Comparison of ENCODE assay signal across 12 cellular contexts in genomic region chr5:113807384-113808053, GRCh38.
DNase-seq lines count a peak whose midpoint lies in the region; ATAC-seq, FAIRE-seq and TF ChIP-seq lines count a peak whose summit lies in the region.
"Had no signal": no experiment of that assay in that cellular context is flagged by ENCODE, and none has a peak within 500 bp of the region (broad histone marks: within the 10 kb centered on the region; RNA-seq: fewer than 3 reads in every experiment).

No MANE protein-coding gene starts in this region.

- no peaks in the 10 kb centered on the region for H3K4me1 ChIP-seq in kidney (ENCODE audit: control insufficient read depth in 1 of 2, insufficient read depth in 1 of 2, low read depth in 1 of 2, low read length in 2 of 2)
- H3K4me1 ChIP-seq: gastrocnemius medialis had no signal

- H3K4me3 ChIP-seq in foreskin fibroblast (ENCODE audit: low read depth in 1 of 2, low read length in 2 of 2) (peak overlapping the region in 1 of 2 donors; percentile 28), kidney (ENCODE audit: low read length in 2 of 2) (no peak overlapping the region)
- H3K4me3 ChIP-seq: gastrocnemius medialis had no signal

- intact Hi-C loops in posterior cingulate gyrus (cut with DNase I) (no loop called here), kidney (cut with DNase I) (no loop called here)

- DNase-seq in EH (ENCODE audit: low read depth) (peak; percentile 84), foreskin fibroblast (peak; percentile 30 to 75), posterior cingulate gyrus (peak in 9 of 10 donors; percentile 17 to 86 (median 45)), activated gamma-delta T cell treated with Interleukin-2 at 50 U/mL for 16 hours (no peak), GOT3 (lab: John Stamatoyannopoulos, UW) (no peak), kidney (no peak)
- DNase-seq: activated B cell treated with CpG ODN at 0.5 μM for 24 hours; CD4-positive, CD25-positive, alpha-beta regulatory T cell had no signal

- peak; percentile 69 for ATAC-seq in SK-N-SH treated with all-trans-retinoic acid at 6 μM for 48 hours
- no peak for ATAC-seq in GM19324 (IDR thresholded peaks at IDR 0.05; ENCODE audit: low FRiP score, unreplicated experiment)

- no peak overlapping the region for H3K9ac ChIP-seq in kidney (ENCODE audit: low read length in 2 of 2)

- H3K36me3 ChIP-seq in kidney (ENCODE audit: control insufficient read depth in 1 of 2, insufficient read depth in 2 of 2, low read length in 2 of 2), result no peaks in the 10 kb centered on the region
- H3K36me3 ChIP-seq: gastrocnemius medialis had no signal

- no peak for FAIRE-seq in kidney (lab: Jason Lieb, UNC)
- FAIRE-seq: H54 had no signal

- no peaks in the 10 kb centered on the region for H3K9me3 ChIP-seq in kidney (ENCODE audit: control insufficient read depth in 1 of 2, low read length in 2 of 2)
- H3K9me3 ChIP-seq: gastrocnemius medialis had no signal

- TF ChIP-seq CTCF in foreskin fibroblast (IDR thresholded peaks at IDR 0.05; ENCODE audit: low read depth, low read length) (no peak), kidney (IDR thresholded peaks at IDR 0.05; ENCODE audit: borderline replicate concordance, extremely low read depth, insufficient read depth) (no peak)

- H3K27ac ChIP-seq in kidney (ENCODE audit: low read depth in 2 of 2, low read length in 2 of 2), result no peak overlapping the region
- H3K27ac ChIP-seq: gastrocnemius medialis had no signal

TF ChIP-seq in SK-N-SH treated with all-trans-retinoic acid at 6 μM for 48 hours, 23 proteins besides CTCF, POLR2A, EP300 and RAD21:
- TF ChIP-seq GLIS3 (CRISPR knock-in tag; IDR thresholded peaks at IDR 0.05) (no peak), ZNF8 (CRISPR knock-in tag; IDR thresholded peaks at IDR 0.05) (no peak), ARNTL (CRISPR knock-in tag; IDR thresholded peaks at IDR 0.05; ENCODE audit: borderline replicate concordance, low read depth) (no peak), ZFP30 (CRISPR knock-in tag; IDR thresholded peaks at IDR 0.05) (no peak)

Comparison
In these comparisons a context has a peak if more than half of its experiments do, and no peak if none do; other contexts are left out.
1. DNase-seq: peak in EH (single experiment), foreskin fibroblast (2 of 2) and posterior cingulate gyrus (9 of 10); none in activated gamma-delta T cell treated with Interleukin-2 at 50 U/mL for 16 hours (single experiment), GOT3 (single experiment) and kidney (single experiment).